20 cellular contexts compared by ENCODE assay signal in the genomic region with DNA sequence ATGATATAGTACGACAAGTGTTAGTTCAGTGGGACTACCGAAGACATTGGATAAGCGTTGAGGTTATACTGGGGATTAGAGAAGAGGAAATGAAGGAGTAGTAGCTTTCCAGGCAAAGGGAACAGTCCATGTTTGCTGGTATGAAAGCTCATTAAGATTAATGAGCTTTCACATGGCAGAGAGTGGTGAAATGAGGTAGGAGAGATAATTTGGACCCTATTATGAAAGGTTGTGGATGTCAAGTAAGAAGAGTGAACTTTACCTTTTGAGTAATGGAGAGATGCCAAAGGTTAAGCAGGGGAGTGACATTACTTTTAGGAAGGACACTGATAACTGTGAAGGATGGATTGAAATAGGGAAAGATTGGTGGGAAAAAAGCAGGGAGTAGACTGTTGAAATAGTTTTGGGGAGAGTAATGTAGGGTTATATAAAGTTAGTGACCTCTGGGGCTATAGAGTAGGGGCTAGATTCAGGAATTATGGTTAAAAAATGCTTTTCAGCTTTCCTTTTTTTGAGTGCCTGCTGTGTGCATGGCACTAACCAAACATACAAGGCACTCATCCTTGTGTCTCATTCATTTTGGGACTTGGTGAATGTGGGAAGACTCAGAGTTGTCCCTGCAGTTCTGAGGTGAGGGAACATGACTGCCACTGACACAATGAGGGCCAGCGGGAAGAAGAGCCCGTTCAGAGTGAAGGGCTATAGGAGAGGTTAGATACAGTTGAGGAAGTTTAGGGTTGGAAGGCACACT.
"Had no signal": no experiment of that assay in that cellular context is flagged by ENCODE, and none has a peak within 500 bp of the region (broad histone marks: within the 10 kb centered on the region; RNA-seq: fewer than 3 reads in every experiment).

No MANE protein-coding gene starts in this region.

- H3K9me3 ChIP-seq: left ventricle myocardium inferior, tibial nerve, vagina had no signal

- H3K4me3 Mint-ChIP-seq: activated naive CD4-positive, alpha-beta T cell treated with anti-CD3 and anti-CD28 coated beads for 36 hours; activated naive CD8-positive, alpha-beta T cell treated with anti-CD3 and anti-CD28 coated beads, Interleukin-2, amount 50 U/mL, for 24 hours; natural killer cell; stimulated activated memory B cell treated with anti-CD40 and anti-IgM and Interleukin-4, amounts not matched to agents 10 μg/mL and 1 μg/mL and 100 μg/mL, for 72 hours had no signal

- DNase-seq: activated CD4-positive, alpha-beta T cell treated with anti-CD3 and anti-CD28 coated beads for 1 hour; activated CD4-positive, alpha-beta T cell treated with anti-CD3 and anti-CD28 coated beads, Interleukin-2, amount 50 U/mL, for 4 hours; activated naive CD4-positive, alpha-beta T cell treated with anti-CD3 and anti-CD28 coated beads for 36 hours; activated naive CD8-positive, alpha-beta T cell treated with anti-CD3 and anti-CD28 coated beads, Interleukin-2, amount 50 U/mL, for 24 hours; aorta; cerebellar nuclear complex; effector CD8-positive, alpha-beta T cell; foreskin fibroblast; glutamatergic neuron; hypothalamus; left ventricle myocardium inferior; mesenchymal stem cell; natural killer cell; posterior cingulate gyrus; retina; stimulated activated CD4-positive, alpha-beta T cell treated with anti-CD3 and anti-CD28 coated beads, Interleukin-2, amount 100 ng/mL, for 48 hours had no signal

- H3K27me3 ChIP-seq: tibial nerve, vagina had no signal

- H3K27ac Mint-ChIP-seq: activated naive CD4-positive, alpha-beta T cell treated with anti-CD3 and anti-CD28 coated beads for 36 hours; activated naive CD8-positive, alpha-beta T cell treated with anti-CD3 and anti-CD28 coated beads, Interleukin-2, amount 50 U/mL, for 24 hours; activated T-helper 2 cell treated with anti-CD3 and anti-CD28 coated beads, Interferon-gamma antibody, Interleukin-2, Interleukin-4, amounts not matched to agents 10 μg/mL and 5 μg/mL and 100 μg/mL, durations not matched to agents 14 hours and 24 hours and 36 hours; natural killer cell; stimulated activated memory B cell treated with anti-CD40 and anti-IgM and Interleukin-4, amounts not matched to agents 10 μg/mL and 1 μg/mL and 100 μg/mL, for 72 hours had no signal

- H3K9me3 Mint-ChIP-seq: activated naive CD4-positive, alpha-beta T cell treated with anti-CD3 and anti-CD28 coated beads for 36 hours; activated naive CD8-positive, alpha-beta T cell treated with anti-CD3 and anti-CD28 coated beads, Interleukin-2, amount 50 U/mL, for 24 hours; activated T-helper 2 cell treated with anti-CD3 and anti-CD28 coated beads, Interferon-gamma antibody, Interleukin-2, Interleukin-4, amounts not matched to agents 10 μg/mL and 5 μg/mL and 100 μg/mL, durations not matched to agents 14 hours and 24 hours and 36 hours; natural killer cell; stimulated activated memory B cell treated with anti-CD40 and anti-IgM and Interleukin-4, amounts not matched to agents 10 μg/mL and 1 μg/mL and 100 μg/mL, for 72 hours had no signal

- H3K4me3 ChIP-seq: left ventricle myocardium inferior, vagina had no signal

- ATAC-seq: activated naive CD8-positive, alpha-beta T cell treated with anti-CD3 and anti-CD28 coated beads, Interleukin-2, amount 50 U/mL, for 24 hours; natural killer cell; stimulated activated memory B cell treated with anti-CD40 and anti-IgM and Interleukin-4, amounts not matched to agents 10 μg/mL and 1 μg/mL and 100 μg/mL, for 72 hours had no signal

- H3K36me3 ChIP-seq: left ventricle myocardium inferior, tibial nerve, vagina had no signal

- H3K27me3 Mint-ChIP-seq: activated naive CD8-positive, alpha-beta T cell treated with anti-CD3 and anti-CD28 coated beads, Interleukin-2, amount 50 U/mL, for 24 hours; stimulated activated memory B cell treated with anti-CD40 and anti-IgM and Interleukin-4, amounts not matched to agents 10 μg/mL and 1 μg/mL and 100 μg/mL, for 72 hours had no signal

- H3K27ac ChIP-seq: left ventricle myocardium inferior, tibial nerve, vagina had no signal
